19 cellular contexts compared by ENCODE assay signal in the genomic region with DNA sequence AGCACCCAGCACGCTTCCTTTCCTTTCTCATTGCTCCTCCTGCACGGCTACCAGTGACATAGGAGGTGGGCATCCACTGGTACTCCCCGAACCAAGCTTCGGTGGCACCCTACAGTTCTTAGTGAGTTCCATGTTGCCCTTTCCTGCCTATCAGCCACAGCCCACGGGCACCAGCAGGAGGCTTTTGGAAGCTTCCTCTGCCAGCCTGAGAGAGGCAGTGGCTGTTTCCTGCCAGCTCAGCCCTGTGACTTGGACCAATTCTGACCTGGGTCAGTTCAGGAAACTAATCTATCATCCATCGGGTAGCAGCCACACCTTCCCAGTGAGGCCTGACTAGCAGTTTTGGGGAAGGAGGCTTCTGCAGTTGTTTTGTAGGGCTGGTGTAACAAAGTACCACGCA.
DNase-seq lines count a peak whose midpoint lies in the region; ATAC-seq, FAIRE-seq and TF ChIP-seq lines count a peak whose summit lies in the region.
"Had no signal": no experiment of that assay in that cellular context is flagged by ENCODE, and none has a peak within 500 bp of the region (broad histone marks: within the 10 kb centered on the region; RNA-seq: fewer than 3 reads in every experiment).

No MANE protein-coding gene starts in this region.

- DNase-seq in CD1c-positive myeloid dendritic cell (ENCODE audit: extremely low spot score), result peak; percentile 18
- no peak for DNase-seq in GM23338 (ENCODE audit: low spot score)
- no peak for DNase-seq in Panc1 (ENCODE audit: low read depth, low spot score)
- no peak for DNase-seq in endothelial cell of umbilical vein (ENCODE audit: low read depth, low spot score)
- DNase-seq in spleen, result no peak
- DNase-seq in anterior cingulate cortex (lab: John Stamatoyannopoulos, UW), result no peak
- DNase-seq: CD8-positive, alpha-beta memory T cell; DMS53; H9; NCI-H1105 treated with DMSO at 0.1 percent for 48 hours; NCI-H1694; NCI-H2081 treated with DMSO at 0.1 percent for 48 hours; NCI-H748 treated with DMSO at 0.1 percent for 48 hours; NK-92 treated with Interleukin-12 subunit alpha and Interleukin-12 subunit beta, amount 100 ng/mL, for 24 hours; Right ventricle myocardium superior; T-cell had no signal

- H3K9me3 Mint-ChIP-seq in GM23338, result no peaks in the 10 kb centered on the region
- H3K9me3 Mint-ChIP-seq: CD8-positive, alpha-beta memory T cell; H9; T-cell had no signal

- no peaks in the 10 kb centered on the region for H3F3A ChIP-seq in GM23338 (replicated peaks; ENCODE audit: low read depth)

- intact Hi-C loops in Panc1 (cut with micrococcal nuclease; ENCODE audit: unreplicated experiment), result no loop called here
- intact Hi-C loops in endothelial cell of umbilical vein (cut with micrococcal nuclease), result no loop called here
- intact Hi-C loops in spleen (cut with DNase I; ENCODE audit: low total_unique reads), result no loop called here

- no peak overlapping the region for H3K4me3 Mint-ChIP-seq in GM23338
- H3K4me3 Mint-ChIP-seq: CD8-positive, alpha-beta memory T cell; H9; T-cell had no signal

- H3K9me1 ChIP-seq in endothelial cell of umbilical vein (replicated peaks; ENCODE audit: control insufficient read depth, extremely low read depth, insufficient read depth, low read length), result no peaks in the 10 kb centered on the region

- H3K4me3 ChIP-seq in GM23338 (no peak overlapping the region), Panc1 (ENCODE audit: low read depth in 2 of 2, low read length in 2 of 2) (no peak overlapping the region), endothelial cell of umbilical vein (replicated peaks in 1 of 3; ENCODE audit: insufficient read depth in 1 of 3, low read depth in 1 of 3, low read length in 3 of 3) (no peak overlapping the region), spleen (no peak overlapping the region)
- H3K4me3 ChIP-seq: BLaER1 treated with 17β-estradiol and CSF1 and Interleukin-3, amounts not matched to agents 10 nM and 100 nM had no signal

- no peak overlapping the region for H3K27ac ChIP-seq in GM23338 (ENCODE audit: low read depth)
- H3K27ac ChIP-seq in Panc1 (ENCODE audit: low read length), result no peak overlapping the region
- no peak overlapping the region for H3K27ac ChIP-seq in endothelial cell of umbilical vein (ENCODE audit: insufficient read depth, low read depth, low read length)
- H3K27ac ChIP-seq in spleen, result no peak overlapping the region
- H3K27ac ChIP-seq: BLaER1 treated with 17β-estradiol and CSF1 and Interleukin-3, amounts not matched to agents 10 nM and 100 nM had no signal

- TF ChIP-seq POLR2A in endothelial cell of umbilical vein (IDR thresholded peaks at IDR 0.05; ENCODE audit: low read depth, low read length) (no peak), spleen (IDR thresholded peaks at IDR 0.05) (no peak)

- H3K9me2 ChIP-seq in GM23338 (ENCODE audit: insufficient read depth), result 0 out of 2 replicates have a peak, but pooled peaks cover 2% of the 10 kb centered on the region

- no peaks in the 10 kb centered on the region for H3K9me3 ChIP-seq in Panc1 (ENCODE audit: control insufficient read depth, insufficient read depth, low read depth, low read length)
- H3K9me3 ChIP-seq in endothelial cell of umbilical vein (replicated peaks; ENCODE audit: control insufficient read depth, insufficient read depth, low read length), result no peaks in the 10 kb centered on the region
- no peaks in the 10 kb centered on the region for H3K9me3 ChIP-seq in spleen
- H3K9me3 ChIP-seq: BLaER1 treated with 17β-estradiol and CSF1 and Interleukin-3, amounts not matched to agents 10 nM and 100 nM had no signal

- BruUV-seq in Panc1 (replicated peaks; lab: Mats Ljungman, UMichigan) (no TSS peak), endothelial cell of umbilical vein (replicated peaks; lab: Mats Ljungman, UMichigan) (no TSS peak)

- no peak for TF ChIP-seq CTCF in GM23338 (conservative IDR thresholded peaks at IDR 0.05; ENCODE audit: low read depth in 2 of 2)
- TF ChIP-seq CTCF in Panc1 (IDR thresholded peaks at IDR 0.05), result no peak
- no peak for TF ChIP-seq CTCF in endothelial cell of umbilical vein (IDR thresholded peaks at IDR 0.05; ENCODE audit: extremely low read depth in 1 of 2, insufficient read depth in 1 of 2, low read depth in 1 of 2, low read length in 2 of 2)
- TF ChIP-seq CTCF in spleen (IDR thresholded peaks at IDR 0.05 in 8 of 11, conservative IDR thresholded peaks at IDR 0.05 in 3 of 11), result no peak

- ATAC-seq in GM23338 (no peak), Panc1 (0 out of 2 replicates have a peak, but pooled peaks have one; percentile 26), HG02981 (IDR thresholded peaks at IDR 0.05; ENCODE audit: unreplicated experiment) (no peak), GM18909 (IDR thresholded peaks at IDR 0.05; ENCODE audit: poor library complexity, unreplicated experiment) (no peak)
- ATAC-seq: T-cell had no signal

- H3K36me3 Mint-ChIP-seq in GM23338 (ENCODE audit: low read depth), result no peaks in the 10 kb centered on the region
- H3K36me3 Mint-ChIP-seq: CD8-positive, alpha-beta memory T cell; T-cell had no signal

- H3K4me1 Mint-ChIP-seq in GM23338, result peaks cover 9% of the 10 kb centered on the region

- H3K79me2 ChIP-seq in GM23338 (replicated peaks; ENCODE audit: insufficient read depth), result no peaks in the 10 kb centered on the region
- H3K79me2 ChIP-seq in endothelial cell of umbilical vein (ENCODE audit: control insufficient read depth, insufficient read depth, low read length), result no peaks in the 10 kb centered on the region

- no peak overlapping the region for H3K27ac Mint-ChIP-seq in GM23338
- H3K27ac Mint-ChIP-seq: H9, T-cell had no signal

- H4K20me1 ChIP-seq in GM23338 (replicated peaks; ENCODE audit: insufficient read depth), result no peaks in the 10 kb centered on the region
- H4K20me1 ChIP-seq in endothelial cell of umbilical vein (replicated peaks; ENCODE audit: control insufficient read depth, extremely low read depth, insufficient read depth, low read length), result no peaks in the 10 kb centered on the region
- H4K20me1 ChIP-seq: BLaER1 treated with 17β-estradiol and CSF1 and Interleukin-3, amounts not matched to agents 10 nM and 100 nM had no signal

- H2AFZ ChIP-seq in GM23338 (peak overlapping the region; percentile 72; the same call in 1 of the 2 replicates), endothelial cell of umbilical vein (ENCODE audit: low read depth, low read length) (peak overlapping the region; percentile 76)

- peaks cover 9% of the 10 kb centered on the region for H3K27me3 Mint-ChIP-seq in GM23338 (ENCODE audit: insufficient read depth, low read depth, poor library complexity)

- CTCF ChIA-PET in Panc1 (lab: Charles Lee) (no interaction called here), endothelial cell of umbilical vein (lab: Charles Lee) (interaction anchor here (1.1 to 1.5 kb wide), 2 partner anchors 9 to 11 kb away, joined by 3 to 4 read pairs; no protein-coding TSS in a partner anchor)

- no peak overlapping the region for H3K9ac ChIP-seq in endothelial cell of umbilical vein (replicated peaks; ENCODE audit: extremely low read depth, insufficient read depth, low read length)
- H3K9ac ChIP-seq: BLaER1 treated with 17β-estradiol and CSF1 and Interleukin-3, amounts not matched to agents 10 nM and 100 nM had no signal

- in situ Hi-C loops in Panc1 (cut with HindIII; ENCODE audit: low pct_unique_long_range_greater_than_20kb, low sequenced_read_pairs), result no loop called here

- H3K36me3 ChIP-seq in GM23338 (ENCODE audit: insufficient read depth) (no peaks in the 10 kb centered on the region), Panc1 (ENCODE audit: control insufficient read depth, insufficient read depth, low read length) (no peaks in the 10 kb centered on the region), endothelial cell of umbilical vein (ENCODE audit: control insufficient read depth in 2 of 2, extremely low read depth in 1 of 2, insufficient read depth in 2 of 2, low read length in 2 of 2) (no peaks in the 10 kb centered on the region), spleen (no peaks in the 10 kb centered on the region)
- H3K36me3 ChIP-seq: BLaER1 treated with 17β-estradiol and CSF1 and Interleukin-3, amounts not matched to agents 10 nM and 100 nM had no signal

- FAIRE-seq in endothelial cell of umbilical vein (lab: Jason Lieb, UNC), result no peak

- dilution Hi-C loops in endothelial cell of umbilical vein (cut with MboI; ENCODE audit: extremely low pct_ligation_motif_present, low sequenced_read_pairs), result no loop called here

- no peak overlapping the region for H3K4me2 ChIP-seq in GM23338
- no peak overlapping the region for H3K4me2 ChIP-seq in endothelial cell of umbilical vein (ENCODE audit: insufficient read depth, low read length)

- WGBS in spleen, 5 donors, result 50 to 72% (median 52%) methylated on average over 7 of the region's 7 CpGs

- peaks cover 7% of the 10 kb centered on the region; the same call in 1 of the 2 replicates for H3K4me1 ChIP-seq in GM23338 (ENCODE audit: insufficient read depth)
- H3K4me1 ChIP-seq in Panc1 (ENCODE audit: control insufficient read depth, insufficient read depth, low read length), result no peaks in the 10 kb centered on the region
- H3K4me1 ChIP-seq in endothelial cell of umbilical vein (ENCODE audit: control insufficient read depth, extremely low read depth, insufficient read depth, low read length), result peaks cover 15% of the 10 kb centered on the region
- peaks cover 0 to 23% (median 8%) of the 10 kb centered on the region in 6 donors for H3K4me1 ChIP-seq in spleen

- no peaks in the 10 kb centered on the region for H3K27me3 ChIP-seq in GM23338 (ENCODE audit: insufficient read depth)
- no peaks in the 10 kb centered on the region for H3K27me3 ChIP-seq in Panc1 (ENCODE audit: control insufficient read depth, insufficient read depth, low read length)
- H3K27me3 ChIP-seq in endothelial cell of umbilical vein (ENCODE audit: control insufficient read depth in 2 of 2, insufficient read depth in 2 of 2, low read length in 2 of 2), result no peaks in the 10 kb centered on the region
- H3K27me3 ChIP-seq in spleen (replicated peaks in 1 of 7), result peaks cover 0 to 16% (median 0%) of the 10 kb centered on the region in 7 donors
- H3K27me3 ChIP-seq: BLaER1 treated with 17β-estradiol and CSF1 and Interleukin-3, amounts not matched to agents 10 nM and 100 nM had no signal

- POLR2A ChIA-PET in Panc1 (lab: Charles Lee) (no interaction called here), endothelial cell of umbilical vein (lab: Charles Lee) (no interaction called here)

TF ChIP-seq in GM23338, 12 proteins besides CTCF, POLR2A, EP300 and RAD21 (continues in another document):
- no peak for TF ChIP-seq CREB1 (CRISPR knock-in tag; IDR thresholded peaks at IDR 0.05; ENCODE audit: low read depth)
- TF ChIP-seq POLR2AphosphoS5 (IDR thresholded peaks at IDR 0.05; ENCODE audit: low read depth), result no peak

TF ChIP-seq in endothelial cell of umbilical vein, 7 proteins besides CTCF, POLR2A, EP300 and RAD21:
- TF ChIP-seq GATA2 (IDR thresholded peaks at IDR 0.05; ENCODE audit: insufficient read depth, insufficient read length, low read depth, low read length) (peak; percentile 45), FOS (IDR thresholded peaks at IDR 0.05; ENCODE audit: borderline replicate concordance, insufficient read depth, low read length) (no peak)
